In the genomic region with DNA sequence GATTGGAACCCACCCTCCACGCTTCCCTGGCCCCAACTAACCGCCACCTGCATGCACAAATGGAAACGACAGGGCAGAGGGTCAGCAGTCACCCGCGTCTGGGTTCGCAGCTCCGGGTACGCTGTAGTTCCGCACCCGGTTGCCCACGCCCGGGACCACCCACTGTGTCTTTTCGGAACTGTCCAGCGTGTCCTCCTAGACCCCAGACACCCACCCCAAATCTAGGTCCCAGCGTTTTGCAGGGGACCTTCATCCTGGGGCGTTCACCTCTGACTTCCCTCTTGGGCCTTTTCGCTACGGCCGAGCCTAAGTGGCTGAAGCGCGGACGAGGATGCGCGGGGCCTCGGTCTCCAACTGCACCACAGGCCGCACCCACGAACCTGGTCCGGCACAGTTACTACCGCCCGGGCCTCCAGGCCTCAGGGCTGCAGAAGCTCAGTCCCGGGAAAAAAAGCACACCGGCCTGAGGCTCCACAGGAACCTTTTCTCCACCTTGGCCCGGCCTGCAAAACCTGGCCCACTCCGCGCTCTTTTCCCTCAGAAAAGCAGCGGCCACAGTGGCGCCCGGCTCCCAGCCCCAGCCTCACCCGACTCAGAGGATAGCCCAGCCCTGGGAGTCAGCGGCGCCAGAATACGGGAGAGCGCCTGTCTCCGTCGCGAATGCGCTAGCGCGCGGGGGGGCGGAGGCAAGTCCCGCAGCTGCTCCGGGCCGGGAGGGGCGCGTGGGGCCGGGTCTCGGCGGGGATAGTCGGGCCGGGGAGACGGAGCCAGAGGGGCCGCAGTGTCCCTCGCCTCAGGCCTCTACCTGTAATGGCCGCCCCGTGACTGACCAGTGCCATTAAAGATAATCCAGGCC, we compare ENCODE assay signal across 8 cellular contexts. TPM values are rescaled to one million over a fixed set of nuclear protein-coding genes. Genes with fewer than 3 reads are reported as not detected.
A peak's percentile ranks its signal among the peaks of the same experiment; 100 is the strongest.
DNase-seq lines count a peak whose midpoint lies in the region; ATAC-seq, FAIRE-seq and TF ChIP-seq lines count a peak whose summit lies in the region.

Gene ZFP30 (minus strand): TSS at position 633 of the 856 bp plus-strand sequence. CDS start 7,643 bp downstream, outside the sequence.

- peak within 1 kb of the TSS; percentile 87 for H3K9ac ChIP-seq in HepG2 (ENCODE audit: insufficient read depth, low read depth, low read length)

- peak within 1 kb of the TSS; percentile 87 to 97 (median 93) for H3K4me3 ChIP-seq in HepG2 (replicated peaks in 1 of 3; ENCODE audit: insufficient read depth in 1 of 3, low read depth in 2 of 3, low read length in 3 of 3)

- POLR2A ChIA-PET in HepG2 (lab: Yijun Ruan, JAX) = interaction anchor here (1.0 to 1.5 kb wide), 5 partner anchors 36 to 337 kb away, joined by 3 to 11 read pairs (median 4); partner anchors contain the start of genes ZNF540 and ZNF571

- TF ChIP-seq RAD21 in HepG2 (CRISPR knock-in tag; IDR thresholded peaks at IDR 0.05) = no peak; the same call in 1 of the 2 replicates

- peak within 1 kb of the TSS; percentile 98 for H3K4me2 ChIP-seq in HepG2 (ENCODE audit: low read depth, low read length)

- no TSS peak for BruUV-seq in HepG2 (replicated peaks; lab: Mats Ljungman, UMichigan)

- no peaks in the 10 kb centered on the region; a peak in 1 of 5 replicates for H3K27me3 ChIP-seq in HepG2 (ENCODE audit: control insufficient read depth in 1 of 2, insufficient read depth in 2 of 2, low read length in 2 of 2)

- TF ChIP-seq EP300 in HepG2 (IDR thresholded peaks at IDR 0.05; ENCODE audit: low read depth in 2 of 2, low read length in 2 of 2) (no peak), HepG2 (CRISPR knock-in tag; IDR thresholded peaks at IDR 0.05; ENCODE audit: borderline replicate concordance) (no peak)

- peak; percentile 64 to 66 for TF ChIP-seq POLR2A in HepG2 (IDR thresholded peaks at IDR 0.05; ENCODE audit: insufficient read depth in 1 of 2, low read depth in 2 of 2, low read length in 2 of 2)

- no peaks in the 10 kb centered on the region for H4K20me1 ChIP-seq in HepG2 (ENCODE audit: insufficient read depth, low read length)

- TF ChIP-seq CTCF in HepG2 (CRISPR knock-in tag; IDR thresholded peaks at IDR 0.05) = 0 out of 2 replicates have a peak, but pooled peaks have one; percentile 2

- WGBS in HepG2 (ENCODE audit: low lambda C conversion rate) = 0% methylated on average over 6 of the region's 66 CpGs

- in situ Hi-C loops in HepG2 (cut with HindIII; ENCODE audit: extremely low pct_ligation_motif_present, low pct_unique_long_range_greater_than_20kb) = no loop called here

- DNase-seq in GM18507 (ENCODE audit: extremely low spot score, insufficient read length, low read depth) (peak; percentile 65), NCI-H2196 (lab: John Stamatoyannopoulos, UW; ENCODE audit: unreplicated experiment) (peak; percentile 89), dedifferentiated amniotic fluid mesenchymal stem cell (ENCODE audit: extremely low spot score) (peak; percentile 71), HepG2 (ENCODE audit: low spot score) (peak; percentile 81)
- DNase-seq in activated CD4-positive, alpha-beta T cell treated with anti-CD3 and anti-CD28 coated beads for 48 hours = peak; percentile 82
- peak; percentile 80 to 86 for DNase-seq in stimulated activated CD4-positive, alpha-beta T cell treated with anti-CD3 and anti-CD28 coated beads, Interleukin-2, amount 100 ng/mL, for 24 hours

- H3K4me1 ChIP-seq in HepG2 (ENCODE audit: insufficient read depth, low read length) = peaks cover 15% of the 10 kb centered on the region

- peak within 1 kb of the TSS; percentile 31 for H2AFZ ChIP-seq in HepG2 (ENCODE audit: low read length)

- peaks cover 4% of the 10 kb centered on the region; the same call in 1 of the 2 replicates for H3K9me3 ChIP-seq in HepG2 (ENCODE audit: low read length)

- FAIRE-seq in GM18507 (lab: Jason Lieb, UNC) (peak; percentile 71), HepG2 (lab: Jason Lieb, UNC) (no peak)

- intact Hi-C loops in HepG2 (cut with micrococcal nuclease; ENCODE audit: unreplicated experiment) = loop anchor here (1.0 to 5.0 kb wide), 4 partner anchors 37 to 188 kb away; partner anchors contain the start of genes ZNF540, ZNF569, ZNF570 and ZNF571

- ATAC-seq in HG02981 (IDR thresholded peaks at IDR 0.05; ENCODE audit: unreplicated experiment) (peak; percentile 43), HepG2 (peak; percentile 90), GM18520 (IDR thresholded peaks at IDR 0.05; ENCODE audit: unreplicated experiment) (no peak)

- H3K79me2 ChIP-seq in HepG2 (ENCODE audit: insufficient read depth, low read length) = peaks cover 39% of the 10 kb centered on the region

- peak within 1 kb of the TSS; percentile 94 for H3K27ac ChIP-seq in HepG2 (ENCODE audit: extremely low read length, insufficient read depth, low read length)

- CTCF ChIA-PET in HepG2 (lab: Yijun Ruan, JAX; ENCODE audit: low intra/inter-chr PET ratio, low total read pairs) = no interaction called here

- H3K36me3 ChIP-seq in HepG2 (replicated peaks in 1 of 2; ENCODE audit: control insufficient read depth in 1 of 2, insufficient read depth in 2 of 2, low read length in 2 of 2) = no peaks in the 10 kb centered on the region

TF ChIP-seq in HepG2, 621 proteins besides CTCF, POLR2A, EP300 and RAD21 (continues in another document):
- TF ChIP-seq ZKSCAN8 (CRISPR knock-in tag; IDR thresholded peaks at IDR 0.05; ENCODE audit: borderline replicate concordance) = no peak
- peak; percentile 14 for TF ChIP-seq HNRNPLL (IDR thresholded peaks at IDR 0.05; ENCODE audit: low read depth, low read length, poor library complexity, severe bottlenecking)
- TF ChIP-seq MTA1 (CRISPR knock-in tag; IDR thresholded peaks at IDR 0.05; ENCODE audit: borderline replicate concordance) = peak; percentile 51; the same call in 1 of the 2 replicates
- no peak; the same call in 1 of the 2 replicates for TF ChIP-seq NFE2L1 (CRISPR knock-in tag; IDR thresholded peaks at IDR 0.05; ENCODE audit: borderline replicate concordance)
- 0 out of 2 replicates have a peak, but pooled peaks have one; percentile 40 for TF ChIP-seq MEF2D (CRISPR knock-in tag; IDR thresholded peaks at IDR 0.05)
- TF ChIP-seq, protein P1, sequence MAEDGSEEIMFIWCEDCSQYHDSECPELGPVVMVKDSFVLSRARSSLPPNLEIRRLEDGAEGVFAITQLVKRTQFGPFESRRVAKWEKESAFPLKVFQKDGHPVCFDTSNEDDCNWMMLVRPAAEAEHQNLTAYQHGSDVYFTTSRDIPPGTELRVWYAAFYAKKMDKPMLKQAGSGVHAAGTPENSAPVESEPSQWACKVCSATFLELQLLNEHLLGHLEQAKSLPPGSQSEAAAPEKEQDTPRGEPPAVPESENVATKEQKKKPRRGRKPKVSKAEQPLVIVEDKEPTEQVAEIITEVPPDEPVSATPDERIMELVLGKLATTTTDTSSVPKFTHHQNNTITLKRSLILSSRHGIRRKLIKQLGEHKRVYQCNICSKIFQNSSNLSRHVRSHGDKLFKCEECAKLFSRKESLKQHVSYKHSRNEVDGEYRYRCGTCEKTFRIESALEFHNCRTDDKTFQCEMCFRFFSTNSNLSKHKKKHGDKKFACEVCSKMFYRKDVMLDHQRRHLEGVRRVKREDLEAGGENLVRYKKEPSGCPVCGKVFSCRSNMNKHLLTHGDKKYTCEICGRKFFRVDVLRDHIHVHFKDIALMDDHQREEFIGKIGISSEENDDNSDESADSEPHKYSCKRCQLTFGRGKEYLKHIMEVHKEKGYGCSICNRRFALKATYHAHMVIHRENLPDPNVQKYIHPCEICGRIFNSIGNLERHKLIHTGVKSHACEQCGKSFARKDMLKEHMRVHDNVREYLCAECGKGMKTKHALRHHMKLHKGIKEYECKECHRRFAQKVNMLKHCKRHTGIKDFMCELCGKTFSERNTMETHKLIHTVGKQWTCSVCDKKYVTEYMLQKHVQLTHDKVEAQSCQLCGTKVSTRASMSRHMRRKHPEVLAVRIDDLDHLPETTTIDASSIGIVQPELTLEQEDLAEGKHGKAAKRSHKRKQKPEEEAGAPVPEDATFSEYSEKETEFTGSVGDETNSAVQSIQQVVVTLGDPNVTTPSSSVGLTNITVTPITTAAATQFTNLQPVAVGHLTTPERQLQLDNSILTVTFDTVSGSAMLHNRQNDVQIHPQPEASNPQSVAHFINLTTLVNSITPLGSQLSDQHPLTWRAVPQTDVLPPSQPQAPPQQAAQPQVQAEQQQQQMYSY (CRISPR knock-in tag; IDR thresholded peaks at IDR 0.05) = no peak; the same call in 1 of the 2 replicates
- no peak for TF ChIP-seq SIX4 (CRISPR knock-in tag; IDR thresholded peaks at IDR 0.05)
- 0 out of 2 replicates have a peak, but pooled peaks have one; percentile 57 for TF ChIP-seq ZNF138 (CRISPR knock-in tag; IDR thresholded peaks at IDR 0.05; ENCODE audit: low read depth)

RNA-seq across cellular contexts. Expression of gene ZFP30, which starts in this region (rescaled TPM):
- 19.2 and 25.0 TPM in 2 replicates for total RNA-seq in HepG2 (2016; rRNA removed; fragmentation: Illumina TruSeq; extraction: Trizol)
- 5.0 and 6.9 TPM in 2 replicates for total RNA-seq in HepG2 (2016; cell fraction: cytosol; rRNA removed; fragmentation: Illumina TruSeq; extraction: Trizol; ENCODE audit: low read depth)
- 20.4 and 24.7 TPM in 2 replicates for total RNA-seq in HepG2 (2016; cell fraction: insoluble cytoplasmic fraction; rRNA removed; fragmentation: Illumina TruSeq; extraction: Trizol)
- 9.3 and 10.1 TPM in 2 replicates for total RNA-seq in HepG2 (2016; cell fraction: membrane; rRNA removed; fragmentation: Illumina TruSeq; extraction: Trizol)
- 18.9 and 23.1 TPM in 2 replicates for total RNA-seq in HepG2 (2016; cell fraction: nucleus; rRNA removed; fragmentation: Illumina TruSeq; extraction: Trizol)
- polyA plus RNA-seq in HepG2 (2011; rRNA removed) = 3.3 and 3.4 TPM in 2 replicates
- polyA plus RNA-seq in HepG2 (2011; cell fraction: cytosol; rRNA removed) = 0.97 and 1.4 TPM in 2 replicates
- 13.3 and 15.6 TPM in 2 replicates for polyA plus RNA-seq in HepG2 (2011; cell fraction: nucleus; rRNA removed)
- 5.4 and 6.5 TPM in 2 replicates for polyA plus RNA-seq in HepG2 (2012)
- polyA plus RNA-seq in HepG2 (2016; cell fraction: cytosol; fragmentation: Illumina TruSeq; extraction: Trizol; ENCODE audit: low read depth) = 0.42 and 0.70 TPM in 2 replicates
- polyA plus RNA-seq in HepG2 (2016; cell fraction: insoluble cytoplasmic fraction; fragmentation: Illumina TruSeq; extraction: Trizol; ENCODE audit: low read depth) = 5.7 and 8.7 TPM in 2 replicates
- polyA plus RNA-seq in HepG2 (2016; cell fraction: membrane; fragmentation: Illumina TruSeq; extraction: Trizol; ENCODE audit: low read depth) = 1.4 and 1.9 TPM in 2 replicates
- 18.3 and 20.6 TPM in 2 replicates for polyA plus RNA-seq in HepG2 (2016; cell fraction: nucleus; fragmentation: Illumina TruSeq; extraction: Trizol; ENCODE audit: insufficient read depth, low read depth)
- polyA minus RNA-seq in HepG2 (2011; rRNA and poly(A)+ RNA removed; ENCODE audit: low replicate concordance) = 4.6 and 5.0 TPM in 2 replicates
- 3.5 and 6.7 TPM in 2 replicates for polyA minus RNA-seq in HepG2 (2011; cell fraction: cytosol; rRNA and poly(A)+ RNA removed)
- 24.5 and 26.3 TPM in 2 replicates for polyA minus RNA-seq in HepG2 (2011; cell fraction: nucleus; rRNA and poly(A)+ RNA removed)
